In the genomic region with DNA sequence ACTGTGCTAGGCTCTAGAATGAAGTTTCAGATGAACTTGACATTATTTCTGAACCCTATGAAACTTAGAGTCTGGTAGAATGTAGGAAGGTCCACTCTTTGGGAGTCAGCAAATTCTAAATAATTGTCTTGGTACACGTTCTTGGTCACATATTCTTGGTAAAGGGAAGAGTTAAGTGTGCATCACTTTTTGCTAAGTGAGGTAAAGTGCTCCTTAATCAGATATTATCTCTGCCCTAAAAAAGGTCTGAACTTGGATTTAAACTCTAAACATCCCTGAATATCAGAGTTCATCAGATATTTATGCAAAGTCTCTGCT, we compare ENCODE assay signal across 1 cellular context.
TF ChIP-seq lines count a peak whose summit lies in the region.

No MANE protein-coding gene starts in this region.

TF ChIP-seq in endothelial cell of umbilical vein, 7 proteins besides CTCF, POLR2A, EP300 and RAD21 (continued from another document):
- TF ChIP-seq FOS (IDR thresholded peaks at IDR 0.05; ENCODE audit: borderline replicate concordance, insufficient read depth, low read length) = no peak
- TF ChIP-seq JUN (IDR thresholded peaks at IDR 0.05; ENCODE audit: borderline replicate concordance, insufficient read depth, insufficient read length, low read depth) = no peak
